ENCODE assay signal across 4 cellular contexts in the genomic region with DNA sequence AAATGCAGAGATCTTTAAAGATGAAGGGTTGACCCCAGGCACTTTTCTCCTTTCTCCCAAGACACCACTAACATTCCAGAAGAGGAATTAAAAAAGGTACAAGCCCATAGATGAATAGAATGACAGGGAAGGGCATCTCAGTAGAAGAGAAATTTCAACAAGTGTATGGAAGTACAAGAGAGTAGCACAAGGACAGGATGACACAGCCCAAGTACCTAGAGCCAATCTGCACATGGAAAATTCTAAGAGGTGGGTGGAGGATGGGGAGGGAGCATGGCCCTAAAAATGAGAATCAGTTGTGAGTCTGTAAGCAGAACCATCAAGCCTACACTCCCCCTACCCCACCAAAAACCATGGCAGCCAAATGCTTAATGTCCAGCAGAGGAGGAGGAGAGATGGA. TPM values are rescaled to one million over a fixed set of nuclear protein-coding genes. Genes with fewer than 3 reads are reported as not detected.
"Had no signal": no experiment of that assay in that cellular context is flagged by ENCODE, and none has a peak within 500 bp of the region (broad histone marks: within the 10 kb centered on the region; RNA-seq: fewer than 3 reads in every experiment).

No MANE protein-coding gene starts in this region.

- DNase-seq: GDM1, GF-D8 had no signal

- ATAC-seq: GM12878 had no signal

- H3K4me3 ChIP-seq: GM12878 had no signal

RNA-seq across cellular contexts. Expression of gene LOXHD1, which starts 39.7 kb away (rescaled TPM):
- total RNA-seq: G401, GM12878 had no signal
- polyA plus RNA-seq: GM12878 had no signal
